Comparison of ENCODE assay signal across 8 cellular contexts in the genomic region with DNA sequence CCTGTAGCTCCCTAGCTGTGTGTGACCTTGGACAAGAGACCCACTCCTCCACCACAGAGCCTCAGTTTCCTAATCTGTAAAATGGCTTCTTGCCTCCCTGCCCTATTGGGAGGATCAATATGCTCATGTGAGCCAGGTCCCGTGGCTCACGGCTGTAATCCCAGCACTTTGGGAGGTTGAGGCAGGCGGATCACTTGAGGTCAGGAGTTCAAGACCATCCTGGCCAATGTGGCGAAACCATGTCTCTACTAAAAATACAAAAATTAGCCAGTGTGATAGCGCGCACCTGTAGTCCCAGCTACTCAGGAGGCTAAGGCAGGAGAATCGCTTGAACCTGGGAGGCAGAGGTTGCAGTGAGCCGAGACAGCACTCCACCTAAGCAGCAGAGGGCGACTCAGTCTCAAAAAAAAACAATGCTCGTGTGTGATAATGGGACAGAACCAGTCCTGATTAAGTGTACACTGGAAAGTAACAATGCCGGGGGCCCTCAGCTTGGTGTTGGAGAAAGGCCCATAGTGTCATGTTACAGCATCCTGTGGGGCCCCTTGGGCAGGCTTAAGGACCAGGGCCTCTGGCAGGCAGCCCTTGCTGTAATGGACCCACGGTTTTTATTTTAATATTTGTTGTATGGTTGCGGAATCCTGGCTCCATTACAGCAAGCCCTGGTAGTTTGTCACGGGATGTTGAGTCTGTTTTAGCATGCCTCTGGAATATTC. TPM values are rescaled to one million over a fixed set of nuclear protein-coding genes. Genes with fewer than 3 reads are reported as not detected.
DNase-seq lines count a peak whose midpoint lies in the region; ATAC-seq and TF ChIP-seq lines count a peak whose summit lies in the region.

No MANE protein-coding gene starts in this region.

- H4K91ac ChIP-seq in trophoblast cell (ENCODE audit: low read depth, low read length): no peak overlapping the region

- no peak overlapping the region for H4K12ac ChIP-seq in trophoblast cell (ENCODE audit: low read depth, low read length)

- H2BK120ac ChIP-seq in trophoblast cell (ENCODE audit: insufficient read depth, low read length, poor library complexity): no peak overlapping the region

- H3K9me2 ChIP-seq in HCT116 (ENCODE audit: insufficient read depth): no peaks in the 10 kb centered on the region

- H3K4me3 ChIP-seq in BJ (ENCODE audit: low read depth, low read length) (no peak overlapping the region), HCT116 (replicated peaks in 1 of 2; ENCODE audit: low read depth in 1 of 2, low read length in 2 of 2) (no peak overlapping the region), fibroblast of lung (replicated peaks in 1 of 4; ENCODE audit: control extremely low read depth in 1 of 4, insufficient read depth in 1 of 4, low read depth in 3 of 4, low read length in 4 of 4) (no peak overlapping the region), trophoblast cell (ENCODE audit: low read depth, low read length) (no peak overlapping the region)

- no peaks in the 10 kb centered on the region for H3K27me3 Mint-ChIP-seq in activated CD8-positive, alpha-beta T cell treated with anti-CD3 and anti-CD28 coated beads for 36 hours

- POLR2A ChIA-PET in BJ (lab: Charles Lee): interaction anchor here (0.5 to 0.6 kb wide), 2 partner anchors 10 to 72 kb away, joined by 3 to 5 read pairs; no protein-coding TSS in a partner anchor
- POLR2A ChIA-PET in HCT116 (lab: Charles Lee): interaction anchor here (0.8 to 1.2 kb wide), 3 partner anchors 43 to 174 kb away, joined by 3 to 4 read pairs (median 3); partner anchors contain the start of gene PRMT1
- POLR2A ChIA-PET in activated CD8-positive, alpha-beta T cell treated with anti-CD3 and anti-CD28 coated beads for 36 hours (lab: Charles Lee): interaction anchor here (0.5 to 1.3 kb wide), 3 partner anchors 32 to 62 kb away, joined by 3 to 5 read pairs (median 3); no protein-coding TSS in a partner anchor

- H3K36me3 ChIP-seq in BJ (ENCODE audit: control insufficient read depth, insufficient read depth, low read length): peaks cover 14% of the 10 kb centered on the region
- peaks cover 8 to 14% of the 10 kb centered on the region in 2 experiments for H3K36me3 ChIP-seq in HCT116 (ENCODE audit: control insufficient read depth in 1 of 2, insufficient read depth in 2 of 2, low read length in 2 of 2)
- H3K36me3 ChIP-seq in fibroblast of lung (ENCODE audit: control insufficient read depth, insufficient read depth, low read length): peaks cover 17% of the 10 kb centered on the region
- peaks cover 19 to 24% of the 10 kb centered on the region in 2 experiments for H3K36me3 ChIP-seq in trophoblast cell (ENCODE audit: control insufficient read depth in 1 of 2, insufficient read depth in 2 of 2, low read length in 2 of 2)

- peaks cover 41% of the 10 kb centered on the region for H3K4me1 Mint-ChIP-seq in activated CD8-positive, alpha-beta T cell treated with anti-CD3 and anti-CD28 coated beads for 36 hours (ENCODE audit: low read depth)

- H4K20me1 ChIP-seq in HCT116 (ENCODE audit: insufficient read depth) (peaks cover 10% of the 10 kb centered on the region; the same call in 1 of the 2 replicates), fibroblast of lung (ENCODE audit: control insufficient read depth, extremely low read depth, insufficient read depth, low read length) (no peaks in the 10 kb centered on the region)

- intact Hi-C loops in HCT116 (cut with micrococcal nuclease): loop anchor here (1.0 to 2.0 kb wide), 3 partner anchors 44 to 174 kb away; partner anchors contain the start of gene PRMT1
- intact Hi-C loops in activated CD8-positive, alpha-beta T cell treated with anti-CD3 and anti-CD28 coated beads for 36 hours (cut with micrococcal nuclease): loop anchor here (2.0 kb wide), 2 partner anchors 44 to 68 kb away; no protein-coding TSS in a partner anchor

- no peaks in the 10 kb centered on the region for H3K9me3 Mint-ChIP-seq in activated CD8-positive, alpha-beta T cell treated with anti-CD3 and anti-CD28 coated beads for 36 hours

- TF ChIP-seq POLR2A in HCT116 (IDR thresholded peaks at IDR 0.05; ENCODE audit: borderline replicate concordance, extremely low read depth, insufficient read depth, insufficient read length): no peak
- TF ChIP-seq POLR2A in GM18505 (IDR thresholded peaks at IDR 0.05; ENCODE audit: borderline replicate concordance, extremely low read depth, insufficient read depth, insufficient read length): no peak

- H3K27ac ChIP-seq in HCT116 (ENCODE audit: low read depth, low read length): no peak overlapping the region; the same call in 1 of the 2 replicates
- H3K27ac ChIP-seq in fibroblast of lung (ENCODE audit: insufficient read depth, low read length): no peak overlapping the region
- no peak overlapping the region for H3K27ac ChIP-seq in trophoblast cell (ENCODE audit: low read depth, low read length)

- H3K4ac ChIP-seq in trophoblast cell (ENCODE audit: low read depth, low read length): no peak overlapping the region

- H3K36me3 Mint-ChIP-seq in activated CD8-positive, alpha-beta T cell treated with anti-CD3 and anti-CD28 coated beads for 36 hours (ENCODE audit: low read depth): peaks cover 25% of the 10 kb centered on the region

- no peak overlapping the region for H3K18ac ChIP-seq in trophoblast cell (ENCODE audit: low read length)

- H3K27ac Mint-ChIP-seq in activated CD8-positive, alpha-beta T cell treated with anti-CD3 and anti-CD28 coated beads for 36 hours: no peak overlapping the region

- H3K4me2 ChIP-seq in HCT116 (ENCODE audit: low read length) (peak overlapping the region; percentile 28; the same call in 1 of the 2 replicates), fibroblast of lung (ENCODE audit: extremely low read depth, insufficient read depth, low read length) (peak overlapping the region; percentile 67), trophoblast cell (ENCODE audit: low read length) (no peak overlapping the region)

- H3K9me3 ChIP-seq in HCT116 (ENCODE audit: control insufficient read depth in 1 of 2, insufficient read depth in 1 of 2, low read depth in 1 of 2, low read length in 2 of 2) (no peaks in the 10 kb centered on the region), fibroblast of lung (ENCODE audit: control insufficient read depth, insufficient read depth, low read depth, low read length) (no peaks in the 10 kb centered on the region), trophoblast cell (ENCODE audit: insufficient read depth, low read depth, low read length) (no peaks in the 10 kb centered on the region)

- no peak overlapping the region for H3K23ac ChIP-seq in trophoblast cell (ENCODE audit: low read length)

- no peak overlapping the region for H4K8ac ChIP-seq in trophoblast cell (ENCODE audit: low read depth, low read length)

- TF ChIP-seq CTCF in BJ (IDR thresholded peaks at IDR 0.05; ENCODE audit: insufficient read depth, low read depth, low read length) (peak; percentile 68), HCT116 (IDR thresholded peaks at IDR 0.05 in 2 of 3, conservative IDR thresholded peaks at IDR 0.05 in 1 of 3; ENCODE audit: borderline replicate concordance in 1 of 3, insufficient read depth in 1 of 3, low read depth in 2 of 3, low read length in 2 of 3) (peak; percentile 61 to 80 (median 66)), fibroblast of lung (conservative IDR thresholded peaks at IDR 0.05 in 1 of 2, IDR thresholded peaks at IDR 0.05 in 1 of 2; ENCODE audit: low read depth in 1 of 2, low read length in 2 of 2) (peak; percentile 58 to 70)
- TF ChIP-seq CTCF in activated CD8-positive, alpha-beta T cell treated with anti-CD3 and anti-CD28 coated beads for 36 hours (IDR thresholded peaks at IDR 0.05): peak; percentile 48

- peak; percentile 83 for TF ChIP-seq RAD21 in HCT116 (IDR thresholded peaks at IDR 0.05; ENCODE audit: low read depth)

- H3K27me3 ChIP-seq in BJ (ENCODE audit: control insufficient read depth, insufficient read depth, low read length): no peaks in the 10 kb centered on the region
- H3K27me3 ChIP-seq in HCT116 (ENCODE audit: insufficient read depth, low read length): no peaks in the 10 kb centered on the region
- no peaks in the 10 kb centered on the region for H3K27me3 ChIP-seq in fibroblast of lung (ENCODE audit: control insufficient read depth, insufficient read depth, low read length)
- H3K27me3 ChIP-seq in trophoblast cell (ENCODE audit: insufficient read depth, low read length): no peaks in the 10 kb centered on the region

- H3K4me3 Mint-ChIP-seq in activated CD8-positive, alpha-beta T cell treated with anti-CD3 and anti-CD28 coated beads for 36 hours: no peak overlapping the region

- BruUV-seq in HCT116 (replicated peaks; lab: Mats Ljungman, UMichigan): no TSS peak

- CTCF ChIA-PET in BJ (lab: Yijun Ruan, JAX): interaction anchor here (0.5 to 8.4 kb wide), 24 partner anchors 9 to 315 kb away, joined by 3 to 151 read pairs (median 5); partner anchors contain the start of genes NOSIP, PRMT1 and RCN3
- CTCF ChIA-PET in HCT116 (lab: Charles Lee): interaction anchor here (0.6 to 4.2 kb wide), 7 partner anchors 9 to 137 kb away, joined by 3 to 43 read pairs (median 4); partner anchors contain the start of gene RRAS
- CTCF ChIA-PET in activated CD8-positive, alpha-beta T cell treated with anti-CD3 and anti-CD28 coated beads for 36 hours (lab: Charles Lee): interaction anchor here (0.9 to 10.8 kb wide), 10 partner anchors 8 to 170 kb away, joined by 3 to 232 read pairs (median 4); partner anchors contain the start of gene RCN3

- H2AFZ ChIP-seq in HCT116 (ENCODE audit: low read depth, low read length, poor library complexity, severe bottlenecking): peak overlapping the region; percentile 84
- no peak overlapping the region for H2AFZ ChIP-seq in fibroblast of lung (ENCODE audit: low read length)
- no peak overlapping the region for H2AFZ ChIP-seq in trophoblast cell (ENCODE audit: insufficient read depth, low read length, poor library complexity)

- H2BK5ac ChIP-seq in trophoblast cell (ENCODE audit: low read depth, low read length, poor library complexity): no peak overlapping the region

- H3K79me1 ChIP-seq in trophoblast cell (ENCODE audit: low read length): no peaks in the 10 kb centered on the region

- H3K14ac ChIP-seq in trophoblast cell (ENCODE audit: low read length): no peak overlapping the region

- no peak overlapping the region for H2AK5ac ChIP-seq in trophoblast cell (ENCODE audit: low read length)

- WGBS in trophoblast cell (ENCODE audit: extremely low coverage, insufficient coverage, insufficient read length): no CpG with 5 or more reads among the region's 14 CpGs

- RAD21 ChIA-PET in HCT116 (lab: Charles Lee; ENCODE audit: low non-redundant PET in 1 of 2, low total read pairs in 2 of 2, uncharacterized antibody in 2 of 2, unreplicated experiment in 2 of 2): interaction anchor here (0.6 to 2.0 kb wide), 3 partner anchors 44 to 362 kb away, joined by 3 to 8 read pairs (median 8); no protein-coding TSS in a partner anchor

- H3K9ac ChIP-seq in HCT116 (ENCODE audit: low read length) (no peak overlapping the region), fibroblast of lung (ENCODE audit: insufficient read depth, low read length) (no peak overlapping the region), trophoblast cell (ENCODE audit: low read length) (no peak overlapping the region)

- peak; percentile 49 for DNase-seq in BJ (ENCODE audit: low read depth)
- DNase-seq in HCT116 (ENCODE audit: low read depth, low spot score): peak; percentile 54
- peak; percentile 65 for DNase-seq in NCI-H524 treated with DMSO at 0.1 percent for 48 hours (lab: John Stamatoyannopoulos, UW)
- peak; percentile 60 for DNase-seq in activated CD8-positive, alpha-beta T cell treated with anti-CD3 and anti-CD28 coated beads for 36 hours
- DNase-seq in fibroblast of lung (ENCODE audit: low read depth in 2 of 2): peak; percentile 63 to 91
- peak; percentile 50 to 76 for DNase-seq in trophoblast cell

- ATAC-seq in HCT116 (peak; percentile 60), HG02973 (IDR thresholded peaks at IDR 0.05; ENCODE audit: unreplicated experiment) (no peak), GM18505 (IDR thresholded peaks at IDR 0.05; ENCODE audit: unreplicated experiment) (no peak)
- ATAC-seq in activated CD8-positive, alpha-beta T cell treated with anti-CD3 and anti-CD28 coated beads for 36 hours: no peak

- H3K4me1 ChIP-seq in HCT116 (ENCODE audit: control insufficient read depth in 1 of 2, insufficient read depth in 2 of 2, low read length in 2 of 2) (peaks cover 6 to 34% of the 10 kb centered on the region in 2 experiments), fibroblast of lung (ENCODE audit: control insufficient read depth, extremely low read depth, insufficient read depth, low read length) (peaks cover under 1% of the 10 kb centered on the region), trophoblast cell (ENCODE audit: control insufficient read depth in 1 of 2, insufficient read depth in 2 of 2, low read length in 2 of 2) (no peaks in the 10 kb centered on the region)

- no peak overlapping the region for H2BK12ac ChIP-seq in trophoblast cell (ENCODE audit: low read length)

- H3K79me2 ChIP-seq in HCT116 (ENCODE audit: insufficient read depth, low read length) (peaks cover 15% of the 10 kb centered on the region), fibroblast of lung (ENCODE audit: control insufficient read depth, insufficient read depth, low read length) (peaks cover 11% of the 10 kb centered on the region), trophoblast cell (ENCODE audit: control insufficient read depth, insufficient read depth, low read length, poor library complexity) (no peaks in the 10 kb centered on the region)

RNA-seq across cellular contexts. Expression of gene RPS11, which starts 6.8 kb away (rescaled TPM):
- polyA plus RNA-seq in BJ (2011; rRNA removed) (2,226 and 2,533 TPM in 2 replicates), fibroblast of lung (3,448 and 3,634 TPM in 2 replicates)
- polyA minus RNA-seq in BJ (2011; rRNA and poly(A)+ RNA removed): 789 and 1,493 TPM in 2 replicates
- total RNA-seq in HCT116 (2021; ENCODE audit: unreplicated experiment) (2,353 TPM), fibroblast of lung (2,501 and 4,026 TPM in 2 replicates)
- 4,962 and 5,407 TPM in 2 replicates for polyA plus RNA-seq in HCT116 (2012)
- total RNA-seq in activated CD8-positive, alpha-beta T cell treated with anti-CD3 and anti-CD28 coated beads for 36 hours: 1,000 to 10,000 TPM; 3,251 to 3,427 TPM
- 2,802 and 3,250 TPM in 2 replicates for polyA plus RNA-seq in fibroblast of lung (2012)
- polyA minus RNA-seq in fibroblast of lung (ENCODE audit: low replicate concordance): 1,573 and 1,579 TPM in 2 replicates
- polyA plus RNA-seq in trophoblast cell (2013): 3,613 and 3,657 TPM in 2 replicates

RNA-seq across cellular contexts. Expression of gene FCGRT, which starts 9.4 kb away (rescaled TPM):
- 77.3 and 98.8 TPM in 2 replicates for polyA plus RNA-seq in BJ (2011; rRNA removed)
- polyA minus RNA-seq in BJ (2011; rRNA and poly(A)+ RNA removed): 19.1 and 24.5 TPM in 2 replicates
- total RNA-seq in HCT116 (2021; ENCODE audit: unreplicated experiment): 1.8 TPM
- polyA plus RNA-seq in HCT116 (2012): 1.2 and 2.1 TPM in 2 replicates
- total RNA-seq in activated CD8-positive, alpha-beta T cell treated with anti-CD3 and anti-CD28 coated beads for 36 hours: 10 to 100 TPM; 13.1 to 13.6 TPM
- total RNA-seq in fibroblast of lung: 59.0 and 90.1 TPM in 2 replicates
- 30.9 and 31.4 TPM in 2 replicates for polyA plus RNA-seq in fibroblast of lung
- 65.9 and 69.0 TPM in 2 replicates for polyA plus RNA-seq in fibroblast of lung (2012)
- polyA minus RNA-seq in fibroblast of lung (ENCODE audit: low replicate concordance): 33.5 and 47.4 TPM in 2 replicates
- polyA plus RNA-seq in trophoblast cell (2013): 35.6 and 38.5 TPM in 2 replicates

RNA-seq across cellular contexts. Expression of gene RPL13A, which starts 15.6 kb away (rescaled TPM):
- polyA plus RNA-seq in BJ (2011; rRNA removed) (2,322 and 6,136 TPM in 2 replicates), fibroblast of lung (1,345 and 1,418 TPM in 2 replicates)
- 934 and 1,887 TPM in 2 replicates for polyA minus RNA-seq in BJ (2011; rRNA and poly(A)+ RNA removed)
- total RNA-seq in HCT116 (2021; ENCODE audit: unreplicated experiment) (3,719 TPM), fibroblast of lung (3,385 and 5,250 TPM in 2 replicates)
- polyA plus RNA-seq in HCT116 (2012): 4,853 and 5,472 TPM in 2 replicates
- total RNA-seq in activated CD8-positive, alpha-beta T cell treated with anti-CD3 and anti-CD28 coated beads for 36 hours: 1,000 to 10,000 TPM; 4,285 to 4,329 TPM
- polyA plus RNA-seq in fibroblast of lung (2012): 3,489 and 4,000 TPM in 2 replicates
- 3,123 and 3,213 TPM in 2 replicates for polyA minus RNA-seq in fibroblast of lung (ENCODE audit: low replicate concordance)
- 4,404 and 4,537 TPM in 2 replicates for polyA plus RNA-seq in trophoblast cell (2013)

RNA-seq across cellular contexts. Expression of gene RCN3, which starts 24.8 kb away (rescaled TPM):
- polyA plus RNA-seq in BJ (2011; rRNA removed) (52.4 and 68.9 TPM in 2 replicates), fibroblast of lung (18.8 and 19.8 TPM in 2 replicates)
- polyA minus RNA-seq in BJ (2011; rRNA and poly(A)+ RNA removed): 24.2 and 29.5 TPM in 2 replicates
- total RNA-seq in HCT116 (2021; ENCODE audit: unreplicated experiment) (0.39 TPM), fibroblast of lung (87.8 and 162 TPM in 2 replicates)
- 0.13 TPM in 1 of 2 replicates, not detected in the other for polyA plus RNA-seq in HCT116 (2012)
- 1 to 10 TPM; 4.2 to 5.9 TPM for total RNA-seq in activated CD8-positive, alpha-beta T cell treated with anti-CD3 and anti-CD28 coated beads for 36 hours
- polyA plus RNA-seq in fibroblast of lung (2012): 132 and 137 TPM in 2 replicates
- 29.8 and 42.2 TPM in 2 replicates for polyA minus RNA-seq in fibroblast of lung (ENCODE audit: low replicate concordance)
- 8.2 and 9.4 TPM in 2 replicates for polyA plus RNA-seq in trophoblast cell (2013)

RNA-seq across cellular contexts. Expression of gene FLT3LG, which starts 29.0 kb away (rescaled TPM):
- polyA plus RNA-seq in BJ (2011; rRNA removed) (4.9 and 7.7 TPM in 2 replicates), fibroblast of lung (4.3 and 4.4 TPM in 2 replicates)
- polyA minus RNA-seq in BJ (2011; rRNA and poly(A)+ RNA removed): 2.7 and 3.2 TPM in 2 replicates
- total RNA-seq in HCT116 (2021; ENCODE audit: unreplicated experiment) (3.8 TPM), fibroblast of lung (3.3 and 4.5 TPM in 2 replicates)
- 2.5 and 4.0 TPM in 2 replicates for polyA plus RNA-seq in HCT116 (2012)
- 10 to 100 TPM; 57.7 to 61.2 TPM for total RNA-seq in activated CD8-positive, alpha-beta T cell treated with anti-CD3 and anti-CD28 coated beads for 36 hours
- polyA plus RNA-seq in fibroblast of lung (2012): 20.5 and 20.8 TPM in 2 replicates
- 7.2 and 15.7 TPM in 2 replicates for polyA minus RNA-seq in fibroblast of lung (ENCODE audit: low replicate concordance)
- polyA plus RNA-seq in trophoblast cell (2013): 0.29 and 0.55 TPM in 2 replicates
